Comparison of ENCODE assay signal across 13 cellular contexts in the genomic region with DNA sequence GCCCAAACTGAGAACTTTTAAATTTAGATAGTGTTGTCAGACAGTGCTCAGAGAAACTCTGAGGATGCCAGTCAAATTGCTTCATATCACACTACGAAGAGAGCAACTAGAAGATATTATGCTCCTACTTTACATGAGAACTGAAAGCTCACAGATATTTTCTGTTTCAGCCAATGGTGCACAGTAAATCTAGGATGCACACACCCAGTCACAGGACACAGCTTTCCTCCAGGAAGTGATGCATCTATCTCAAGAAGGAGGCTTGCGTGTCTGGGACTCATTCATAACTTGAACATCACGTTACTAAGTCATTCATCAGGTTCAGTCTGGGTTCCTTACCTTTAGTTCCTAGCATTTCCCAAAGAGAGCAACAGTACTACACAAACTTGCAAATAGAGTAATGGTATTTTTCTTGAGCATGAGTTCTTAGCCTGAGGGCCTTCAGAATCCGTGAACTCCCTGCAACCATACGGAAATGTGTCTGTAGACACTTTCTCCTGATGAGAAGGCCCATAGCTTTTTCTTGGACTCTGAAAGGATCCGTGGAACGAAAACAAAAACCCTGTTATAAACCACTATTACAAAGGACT. TPM values are rescaled to one million over a fixed set of nuclear protein-coding genes. Genes with fewer than 3 reads are reported as not detected.
DNase-seq lines count a peak whose midpoint lies in the region; ATAC-seq and FAIRE-seq lines count a peak whose summit lies in the region.
"Had no signal": no experiment of that assay in that cellular context is flagged by ENCODE, and none has a peak within 500 bp of the region (broad histone marks: within the 10 kb centered on the region; RNA-seq: fewer than 3 reads in every experiment).

No MANE protein-coding gene starts in this region.

- peak; percentile 84 for FAIRE-seq in GM18507 (lab: Jason Lieb, UNC)
- FAIRE-seq: frontal cortex had no signal

- H3K4me1 Mint-ChIP-seq in stimulated activated memory B cell treated with anti-CD40 and anti-IgM and Interleukin-4, amounts not matched to agents 10 μg/mL and 1 μg/mL and 100 μg/mL, for 72 hours: no peaks in the 10 kb centered on the region

- no peaks in the 10 kb centered on the region for H3K9me3 Mint-ChIP-seq in stimulated activated memory B cell treated with anti-CD40 and anti-IgM and Interleukin-4, amounts not matched to agents 10 μg/mL and 1 μg/mL and 100 μg/mL, for 72 hours

- no peak overlapping the region for H3K27ac Mint-ChIP-seq in stimulated activated memory B cell treated with anti-CD40 and anti-IgM and Interleukin-4, amounts not matched to agents 10 μg/mL and 1 μg/mL and 100 μg/mL, for 72 hours

- H3K27me3 Mint-ChIP-seq in stimulated activated memory B cell treated with anti-CD40 and anti-IgM and Interleukin-4, amounts not matched to agents 10 μg/mL and 1 μg/mL and 100 μg/mL, for 72 hours: peaks cover 33% of the 10 kb centered on the region

- ATAC-seq in GM21786 (IDR thresholded peaks at IDR 0.05; ENCODE audit: unreplicated experiment) (peak; percentile 43), HG03097 (IDR thresholded peaks at IDR 0.05; ENCODE audit: low FRiP score, unreplicated experiment) (no peak)
- no peak for ATAC-seq in stimulated activated memory B cell treated with anti-CD40 and anti-IgM and Interleukin-4, amounts not matched to agents 10 μg/mL and 1 μg/mL and 100 μg/mL, for 72 hours
- ATAC-seq: HCT116 had no signal

- H3K36me3 Mint-ChIP-seq in stimulated activated memory B cell treated with anti-CD40 and anti-IgM and Interleukin-4, amounts not matched to agents 10 μg/mL and 1 μg/mL and 100 μg/mL, for 72 hours: no peaks in the 10 kb centered on the region

- no peak overlapping the region for H3K4me3 Mint-ChIP-seq in stimulated activated memory B cell treated with anti-CD40 and anti-IgM and Interleukin-4, amounts not matched to agents 10 μg/mL and 1 μg/mL and 100 μg/mL, for 72 hours

- DNase-seq in GM18507 (ENCODE audit: extremely low spot score, insufficient read length, low read depth) (no peak), HT1080 (ENCODE audit: low read depth) (peak; percentile 78), iris pigment epithelial cell (ENCODE audit: low read depth) (peak; percentile 74), H4 (ENCODE audit: low spot score) (no peak), DMS114 treated with DMSO at 0.1 percent for 48 hours (lab: John Stamatoyannopoulos, UW; ENCODE audit: unreplicated experiment) (no peak)
- DNase-seq: NCI-H187 treated with DMSO at 0.1 percent for 48 hours, OCI-M1, posterior cingulate gyrus had no signal

RNA-seq across cellular contexts. Expression of gene ZNF697, which starts 12.2 kb away (rescaled TPM):
- 16.2 and 17.6 TPM in 2 replicates for total RNA-seq in HT1080 (2014; rRNA removed; shearing (Covaris generic))
- 17.3 and 20.9 TPM in 2 replicates for polyA plus RNA-seq in HT1080 (2015; cell fraction: cytosol; rRNA removed)
- 27.0 and 33.5 TPM in 2 replicates for polyA plus RNA-seq in HT1080 (2015; cell fraction: nucleus; rRNA removed)
- total RNA-seq in H4 (2014; rRNA removed; shearing (Covaris generic)): 5.3 and 6.2 TPM in 2 replicates

Comparison
In these comparisons a context has a peak if more than half of its experiments do, and no peak if none do; other contexts are left out.
1. DNase-seq: peak in HT1080 (single experiment) and iris pigment epithelial cell (single experiment); none in GM18507 (single experiment), H4 (single experiment) and DMS114 treated with DMSO at 0.1 percent for 48 hours (single experiment).